In genomic region chr19:15539638-15540037, GRCh38 we compare ENCODE assay signal across 29 cellular contexts. TPM values are rescaled to one million over a fixed set of nuclear protein-coding genes. Genes with fewer than 3 reads are reported as not detected.
"Had no signal": no experiment of that assay in that cellular context is flagged by ENCODE, and none has a peak within 500 bp of the region (broad histone marks: within the 10 kb centered on the region; RNA-seq: fewer than 3 reads in every experiment).

No MANE protein-coding gene starts in this region.

- H3K4me3 Mint-ChIP-seq: T-cell had no signal

- H3K27ac Mint-ChIP-seq: T-cell had no signal

- ATAC-seq: Panc1, PC-3, T-cell had no signal

- FAIRE-seq: HepG2 had no signal

- H3K4me3 ChIP-seq: MG63 had no signal

- H3K36me3 Mint-ChIP-seq: T-cell had no signal

- DNase-seq: IMR-90; Karpas-422; KG1; MG63; NCI-H1092; NCI-H1105 treated with DMSO at 0.1 percent for 48 hours; NCI-H1417 treated with DMSO at 0.1 percent for 48 hours; NCI-H146; NCI-H1694 treated with DMSO at 0.1 percent for 48 hours; NCI-H1930; NCI-H2081; NCI-H2107; NCI-H226; NCI-H446; NCI-H510A; NCI-H524 treated with DMSO at 0.1 percent for 48 hours; NCI-H69; NCI-H774; NK-92 treated with Interleukin-12 subunit alpha and Interleukin-12 subunit beta, amount 100 ng/mL, for 24 hours; PC-3; SHP77; SK-N-SH; SW 1271; T-cell had no signal

RNA-seq across cellular contexts. Expression of gene CYP4F22, which starts 31.3 kb away (rescaled TPM):
- total RNA-seq: HepG2, HT1080, IMR-90, OCI-LY7, SK-MEL-5 had no signal
